Comparison of ENCODE assay signal across 28 cellular contexts in genomic region chr2:101610750-101611315, GRCh38.
"Had no signal": no experiment of that assay in that cellular context is flagged by ENCODE, and none has a peak within 500 bp of the region (broad histone marks: within the 10 kb centered on the region; RNA-seq: fewer than 3 reads in every experiment).

No MANE protein-coding gene starts in this region.

- H3K4me1 ChIP-seq: adrenal gland, body of pancreas, colonic mucosa, gastrocnemius medialis, right atrium auricular region, tibial nerve had no signal

- H3K4me3 Mint-ChIP-seq: activated naive CD4-positive, alpha-beta T cell treated with anti-CD3 and anti-CD28 coated beads for 36 hours; activated naive CD8-positive, alpha-beta T cell treated with anti-CD3 and anti-CD28 coated beads for 36 hours; activated T-helper 1 cell treated with anti-CD3 and anti-CD28 coated beads, Interleukin-12 subunit alpha, Interleukin-12 subunit beta, Interleukin-2, Interleukin-4 antibody, amounts not matched to agents 30 ng/mL and 10 ng/mL and 1 ng/mL, durations not matched to agents 14 hours and 24 hours and 36 hours; mesothelial cell of epicardium; naive thymus-derived CD8-positive, alpha-beta T cell; neural crest cell had no signal

- H3K27ac ChIP-seq: adrenal gland, body of pancreas, colonic mucosa, gastrocnemius medialis, hepatocyte, right atrium auricular region, tibial nerve had no signal

- H2AFZ ChIP-seq: hepatocyte had no signal

- H3K27ac Mint-ChIP-seq: activated naive CD4-positive, alpha-beta T cell treated with anti-CD3 and anti-CD28 coated beads for 36 hours; activated naive CD8-positive, alpha-beta T cell treated with anti-CD3 and anti-CD28 coated beads for 36 hours; activated T-helper 1 cell treated with anti-CD3 and anti-CD28 coated beads, Interleukin-12 subunit alpha, Interleukin-12 subunit beta, Interleukin-2, Interleukin-4 antibody, amounts not matched to agents 30 ng/mL and 10 ng/mL and 1 ng/mL, durations not matched to agents 14 hours and 24 hours and 36 hours; mesothelial cell of epicardium; naive thymus-derived CD8-positive, alpha-beta T cell had no signal

- H3K9me3 ChIP-seq: adrenal gland, body of pancreas, colonic mucosa, gastrocnemius medialis, right atrium auricular region had no signal

- H3K4me1 Mint-ChIP-seq: neural crest cell had no signal

- H3K9me3 Mint-ChIP-seq: activated naive CD4-positive, alpha-beta T cell treated with anti-CD3 and anti-CD28 coated beads for 36 hours had no signal

- H3K79me2 ChIP-seq: hepatocyte had no signal

- H3K36me3 ChIP-seq: adrenal gland, colonic mucosa, gastrocnemius medialis, right atrium auricular region, tibial nerve had no signal

- H3K4me3 ChIP-seq: adrenal gland, body of pancreas, colonic mucosa, gastrocnemius medialis, hepatocyte, right atrium auricular region, tibial nerve had no signal

- H3K36me3 Mint-ChIP-seq: mesothelial cell of epicardium; naive thymus-derived CD8-positive, alpha-beta T cell had no signal

- H3K27me3 Mint-ChIP-seq: activated naive CD8-positive, alpha-beta T cell treated with anti-CD3 and anti-CD28 coated beads for 36 hours had no signal

- H3K27me3 ChIP-seq: adrenal gland, body of pancreas, colonic mucosa, gastrocnemius medialis, hepatocyte, right atrium auricular region, tibial nerve had no signal

- DNase-seq: activated CD4-positive, alpha-beta T cell treated with anti-CD3 and anti-CD28 coated beads for 4 hours; activated CD4-positive, alpha-beta T cell treated with anti-CD3 and anti-CD28 coated beads, Interleukin-2, amount 50 U/mL, for 4 hours; activated CD8-positive, alpha-beta memory T cell treated with anti-CD3 and anti-CD28 coated beads, Interleukin-2, amount 50 U/mL, for 4 hours; activated effector memory CD4-positive, alpha-beta T cell treated with anti-CD3 and anti-CD28 coated beads, Interleukin-2, amount 50 U/mL, for 16 hours; activated naive CD4-positive, alpha-beta T cell treated with anti-CD3 and anti-CD28 coated beads for 36 hours; activated naive CD8-positive, alpha-beta T cell treated with anti-CD3 and anti-CD28 coated beads for 36 hours; activated T-cell treated with anti-CD3 and anti-CD28 coated beads, Interleukin-2, amount 50 U/mL, for 1 hour; adrenal gland; aorta; body of pancreas; colonic mucosa; effector memory CD4-positive, alpha-beta T cell; erythroblast; gastrocnemius medialis; kidney; left colon; mammary epithelial cell; naive thymus-derived CD8-positive, alpha-beta T cell; nucleus accumbens; stimulated activated CD4-positive, alpha-beta T cell treated with anti-CD3 and anti-CD28 coated beads, Interleukin-15, amount 100 ng/mL, for 24 hours; stimulated activated CD4-positive, alpha-beta T cell treated with anti-CD3 and anti-CD28 coated beads, Interleukin-2, amount 100 ng/mL, for 24 hours; stimulated activated naive CD4-positive, alpha-beta T cell treated with Interleukin-2 at 50 U/mL for 16 hours had no signal

- ATAC-seq: body of pancreas; gastrocnemius medialis; left colon; naive thymus-derived CD8-positive, alpha-beta T cell had no signal

- H3K4me2 ChIP-seq: hepatocyte had no signal
